Comparison of ENCODE assay signal across 19 cellular contexts in genomic region chr7:77239471-77239870, GRCh38. TPM values are rescaled to one million over a fixed set of nuclear protein-coding genes. Genes with fewer than 3 reads are reported as not detected.
A peak's percentile ranks its signal among the peaks of the same experiment; 100 is the strongest.
DNase-seq lines count a peak whose midpoint lies in the region; ATAC-seq and TF ChIP-seq lines count a peak whose summit lies in the region.
"Had no signal": no experiment of that assay in that cellular context is flagged by ENCODE, and none has a peak within 500 bp of the region (broad histone marks: within the 10 kb centered on the region; RNA-seq: fewer than 3 reads in every experiment).

No MANE protein-coding gene starts in this region.

- no peak for ATAC-seq in left cardiac atrium
- peak; percentile 27 for ATAC-seq in activated CD8-positive, alpha-beta T cell treated with anti-CD3 and anti-CD28 coated beads for 36 hours
- peak; percentile 40 to 47 for ATAC-seq in stimulated activated naive B cell treated with anti-CD40 and anti-IgM and Interleukin-4, amounts not matched to agents 10 μg/mL and 1 μg/mL and 100 μg/mL, for 72 hours (replicated peaks)
- ATAC-seq in HG02610 (IDR thresholded peaks at IDR 0.05; ENCODE audit: unreplicated experiment), result no peak
- ATAC-seq: SK-N-SH treated with all-trans-retinoic acid at 6 μM for 48 hours had no signal

- CTCF ChIA-PET in activated CD8-positive, alpha-beta T cell treated with anti-CD3 and anti-CD28 coated beads for 36 hours (lab: Charles Lee), result interaction anchor here (1.4 to 2.8 kb wide), 2 partner anchors 7 to 117 kb away, joined by 3 to 30 read pairs; no protein-coding TSS in a partner anchor

- H3K9me3 ChIP-seq in left ventricle myocardium inferior (replicated peaks), result no peaks in the 10 kb centered on the region
- H3K9me3 ChIP-seq: testis had no signal

- H3K4me3 Mint-ChIP-seq in activated CD8-positive, alpha-beta T cell treated with anti-CD3 and anti-CD28 coated beads for 36 hours, result no peak overlapping the region
- H3K4me3 Mint-ChIP-seq in stimulated activated naive B cell treated with anti-CD40 and anti-IgM and Interleukin-4, amounts not matched to agents 10 μg/mL and 1 μg/mL and 100 μg/mL, for 72 hours, result no peak overlapping the region
- H3K4me3 Mint-ChIP-seq: activated naive CD4-positive, alpha-beta T cell treated with anti-CD3 and anti-CD28 coated beads, Interleukin-2, amount 10 ng/mL, durations not matched to agents 7 days and 5 days; activated T-cell treated with anti-CD3 and anti-CD28 coated beads, Interleukin-2, amount 50 U/mL, for 24 hours; CD4-positive, alpha-beta T cell had no signal

- H3K36me3 Mint-ChIP-seq in activated CD8-positive, alpha-beta T cell treated with anti-CD3 and anti-CD28 coated beads for 36 hours (ENCODE audit: low read depth), result peaks cover 14% of the 10 kb centered on the region
- peaks cover 0 to 6% of the 10 kb centered on the region in 2 donors for H3K36me3 Mint-ChIP-seq in stimulated activated naive B cell treated with anti-CD40 and anti-IgM and Interleukin-4, amounts not matched to agents 10 μg/mL and 1 μg/mL and 100 μg/mL, for 72 hours

- DNase-seq in left ventricle myocardium inferior, result no peak
- no peak for DNase-seq in left cardiac atrium
- peak; percentile 96 for DNase-seq in NOMO-1 treated with DMSO at 0.1 percent for 48 hours (lab: John Stamatoyannopoulos, UW; ENCODE audit: unreplicated experiment)
- DNase-seq in activated CD8-positive, alpha-beta T cell treated with anti-CD3 and anti-CD28 coated beads for 36 hours, result no peak
- DNase-seq in stimulated activated naive B cell treated with anti-CD40 and anti-IgM and Interleukin-4, amounts not matched to agents 10 μg/mL and 1 μg/mL and 100 μg/mL, for 72 hours, result no peak
- DNase-seq in NCI-H524 (lab: John Stamatoyannopoulos, UW), result no peak
- DNase-seq in activated T-cell treated with anti-CD3 and anti-CD28 coated beads for 4 hours, result no peak
- DNase-seq: activated naive CD4-positive, alpha-beta T cell treated with anti-CD3 and anti-CD28 coated beads, Interleukin-2, amount 10 ng/mL, durations not matched to agents 7 days and 5 days; activated T-cell treated with anti-CD3 and anti-CD28 coated beads, Interleukin-2, amount 50 U/mL, for 24 hours; CD4-positive, alpha-beta T cell; DMS53; glutamatergic neuron; occipital lobe; testis had no signal

- no peak for TF ChIP-seq CTCF in left ventricle myocardium inferior (IDR thresholded peaks at IDR 0.05; ENCODE audit: borderline replicate concordance)
- TF ChIP-seq CTCF in activated CD8-positive, alpha-beta T cell treated with anti-CD3 and anti-CD28 coated beads for 36 hours (IDR thresholded peaks at IDR 0.05), result no peak

- H3K9me3 Mint-ChIP-seq in activated CD8-positive, alpha-beta T cell treated with anti-CD3 and anti-CD28 coated beads for 36 hours, result no peaks in the 10 kb centered on the region
- peaks cover 0 to 3% of the 10 kb centered on the region in 2 donors for H3K9me3 Mint-ChIP-seq in stimulated activated naive B cell treated with anti-CD40 and anti-IgM and Interleukin-4, amounts not matched to agents 10 μg/mL and 1 μg/mL and 100 μg/mL, for 72 hours
- H3K9me3 Mint-ChIP-seq: activated naive CD4-positive, alpha-beta T cell treated with anti-CD3 and anti-CD28 coated beads, Interleukin-2, amount 10 ng/mL, durations not matched to agents 7 days and 5 days; activated T-cell treated with anti-CD3 and anti-CD28 coated beads, Interleukin-2, amount 50 U/mL, for 24 hours; CD4-positive, alpha-beta T cell had no signal

- no peaks in the 10 kb centered on the region for H3K27me3 ChIP-seq in left ventricle myocardium inferior (ENCODE audit: low read depth)
- H3K27me3 ChIP-seq: testis had no signal

- H3K4me3 ChIP-seq in left ventricle myocardium inferior, result no peak overlapping the region
- H3K4me3 ChIP-seq: testis had no signal

- peaks cover 3% of the 10 kb centered on the region for H3K36me3 ChIP-seq in left ventricle myocardium inferior

- H3K27me3 Mint-ChIP-seq in activated CD8-positive, alpha-beta T cell treated with anti-CD3 and anti-CD28 coated beads for 36 hours, result no peaks in the 10 kb centered on the region
- no peaks in the 10 kb centered on the region for H3K27me3 Mint-ChIP-seq in stimulated activated naive B cell treated with anti-CD40 and anti-IgM and Interleukin-4, amounts not matched to agents 10 μg/mL and 1 μg/mL and 100 μg/mL, for 72 hours
- H3K27me3 Mint-ChIP-seq: activated naive CD4-positive, alpha-beta T cell treated with anti-CD3 and anti-CD28 coated beads, Interleukin-2, amount 10 ng/mL, durations not matched to agents 7 days and 5 days; activated T-cell treated with anti-CD3 and anti-CD28 coated beads, Interleukin-2, amount 50 U/mL, for 24 hours; CD4-positive, alpha-beta T cell had no signal

- H3K4me1 ChIP-seq in left ventricle myocardium inferior, result peaks cover 32% of the 10 kb centered on the region

- peak overlapping the region; percentile 80 for H3K27ac ChIP-seq in left ventricle myocardium inferior (replicated peaks)
- H3K27ac ChIP-seq: testis had no signal

- peaks cover 15% of the 10 kb centered on the region for H3K4me1 Mint-ChIP-seq in activated CD8-positive, alpha-beta T cell treated with anti-CD3 and anti-CD28 coated beads for 36 hours (ENCODE audit: low read depth)
- peaks cover 14 to 22% of the 10 kb centered on the region in 2 donors for H3K4me1 Mint-ChIP-seq in stimulated activated naive B cell treated with anti-CD40 and anti-IgM and Interleukin-4, amounts not matched to agents 10 μg/mL and 1 μg/mL and 100 μg/mL, for 72 hours

- no peak overlapping the region for H3K27ac Mint-ChIP-seq in activated CD8-positive, alpha-beta T cell treated with anti-CD3 and anti-CD28 coated beads for 36 hours
- no peak overlapping the region for H3K27ac Mint-ChIP-seq in stimulated activated naive B cell treated with anti-CD40 and anti-IgM and Interleukin-4, amounts not matched to agents 10 μg/mL and 1 μg/mL and 100 μg/mL, for 72 hours
- H3K27ac Mint-ChIP-seq: activated naive CD4-positive, alpha-beta T cell treated with anti-CD3 and anti-CD28 coated beads, Interleukin-2, amount 10 ng/mL, durations not matched to agents 7 days and 5 days; activated T-cell treated with anti-CD3 and anti-CD28 coated beads, Interleukin-2, amount 50 U/mL, for 24 hours; CD4-positive, alpha-beta T cell had no signal

- POLR2A ChIA-PET in activated CD8-positive, alpha-beta T cell treated with anti-CD3 and anti-CD28 coated beads for 36 hours (lab: Charles Lee), result no interaction called here

- intact Hi-C loops in left ventricle myocardium inferior (cut with micrococcal nuclease) (no loop called here), left cardiac atrium (cut with DNase I) (no loop called here)
- intact Hi-C loops in activated CD8-positive, alpha-beta T cell treated with anti-CD3 and anti-CD28 coated beads for 36 hours (cut with micrococcal nuclease), result no loop called here

RNA-seq across cellular contexts. Expression of gene FGL2, which starts 39.9 kb away (rescaled TPM):
- total RNA-seq in left ventricle myocardium inferior (10.6 TPM), left cardiac atrium (10 to 100 TPM; 19.7 to 20.8 TPM)
- total RNA-seq in activated CD8-positive, alpha-beta T cell treated with anti-CD3 and anti-CD28 coated beads for 36 hours, result under 1 TPM; 0.63 to 0.95 TPM
- total RNA-seq: A673, chondrocyte, RPMI7951 had no signal

Comparison
In these comparisons a context has a peak if more than half of its experiments do, and no peak if none do; other contexts are left out.
1. ATAC-seq: peak in activated CD8-positive, alpha-beta T cell treated with anti-CD3 and anti-CD28 coated beads for 36 hours (single experiment) and stimulated activated naive B cell treated with anti-CD40 and anti-IgM and Interleukin-4, amounts not matched to agents 10 μg/mL and 1 μg/mL and 100 μg/mL, for 72 hours (2 of 2); none in left cardiac atrium (0 of 2) and HG02610 (single experiment).